In genomic region chr4:163694385-163694784, GRCh38 we compare ENCODE assay signal across 18 cellular contexts.
DNase-seq lines count a peak whose midpoint lies in the region; ATAC-seq and TF ChIP-seq lines count a peak whose summit lies in the region.
"Had no signal": no experiment of that assay in that cellular context is flagged by ENCODE, and none has a peak within 500 bp of the region (broad histone marks: within the 10 kb centered on the region; RNA-seq: fewer than 3 reads in every experiment).

No MANE protein-coding gene starts in this region.

- no peak overlapping the region for H3K27ac Mint-ChIP-seq in endodermal cell
- no peak overlapping the region for H3K27ac Mint-ChIP-seq in activated CD4-positive, alpha-beta memory T cell treated with anti-CD3 and anti-CD28 coated beads, Interleukin-2, amount 10 ng/mL, durations not matched to agents 7 days and 5 days
- H3K27ac Mint-ChIP-seq: activated naive CD4-positive, alpha-beta T cell treated with anti-CD3 and anti-CD28 coated beads, Interleukin-2, amount 50 U/mL, for 24 hours; memory B cell had no signal

- no peaks in the 10 kb centered on the region for H3K36me3 ChIP-seq in endodermal cell (ENCODE audit: control insufficient read depth, insufficient read depth, low read length)
- H3K36me3 ChIP-seq: cardiac muscle cell had no signal

- H3K9me3 ChIP-seq in endodermal cell (ENCODE audit: control insufficient read depth, low read length), result peaks cover 7% of the 10 kb centered on the region

- no peak overlapping the region for H3K9ac ChIP-seq in endodermal cell (ENCODE audit: extremely low read depth, low read length, poor library complexity, severe bottlenecking)

- TF ChIP-seq CTCF in RWPE1 (conservative IDR thresholded peaks at IDR 0.05; ENCODE audit: low read depth) (no peak), endodermal cell (conservative IDR thresholded peaks at IDR 0.05) (peak; percentile 16)

- no peaks in the 10 kb centered on the region for H3K27me3 Mint-ChIP-seq in endodermal cell (ENCODE audit: insufficient read depth)
- H3K27me3 Mint-ChIP-seq in activated CD4-positive, alpha-beta memory T cell treated with anti-CD3 and anti-CD28 coated beads, Interleukin-2, amount 10 ng/mL, durations not matched to agents 7 days and 5 days, result no peaks in the 10 kb centered on the region

- DNase-seq in EL (peak; percentile 91), RWPE1 (ENCODE audit: low spot score) (peak; percentile 27), endodermal cell (no peak), myocyte (ENCODE audit: low read depth) (peak; percentile 16)
- DNase-seq in activated CD4-positive, alpha-beta memory T cell treated with anti-CD3 and anti-CD28 coated beads, Interleukin-2, amount 10 ng/mL, durations not matched to agents 7 days and 5 days, result no peak
- DNase-seq: activated CD4-positive, alpha-beta T cell treated with anti-CD3 and anti-CD28 coated beads, Interleukin-2, amount 50 U/mL, for 1 hour; activated T-cell treated with anti-CD3 and anti-CD28 coated beads, Interleukin-2, amount 50 U/mL, for 1 hour; effector CD4-positive, alpha-beta T cell; NCI-H1930; NCI-H510A treated with DMSO at 0.1 percent for 48 hours had no signal

- H3K9me3 Mint-ChIP-seq in endodermal cell, result no peaks in the 10 kb centered on the region
- no peaks in the 10 kb centered on the region for H3K9me3 Mint-ChIP-seq in activated CD4-positive, alpha-beta memory T cell treated with anti-CD3 and anti-CD28 coated beads, Interleukin-2, amount 10 ng/mL, durations not matched to agents 7 days and 5 days
- H3K9me3 Mint-ChIP-seq: activated naive CD4-positive, alpha-beta T cell treated with anti-CD3 and anti-CD28 coated beads, Interleukin-2, amount 50 U/mL, for 24 hours had no signal

- no peaks in the 10 kb centered on the region for H3K36me3 Mint-ChIP-seq in endodermal cell (ENCODE audit: low read depth)
- H3K36me3 Mint-ChIP-seq in activated CD4-positive, alpha-beta memory T cell treated with anti-CD3 and anti-CD28 coated beads, Interleukin-2, amount 10 ng/mL, durations not matched to agents 7 days and 5 days (ENCODE audit: low read depth), result no peaks in the 10 kb centered on the region
- H3K36me3 Mint-ChIP-seq: activated naive CD4-positive, alpha-beta T cell treated with anti-CD3 and anti-CD28 coated beads, Interleukin-2, amount 50 U/mL, for 24 hours had no signal

- H3K4me1 Mint-ChIP-seq in endodermal cell, result no peaks in the 10 kb centered on the region
- H3K4me1 Mint-ChIP-seq in activated CD4-positive, alpha-beta memory T cell treated with anti-CD3 and anti-CD28 coated beads, Interleukin-2, amount 10 ng/mL, durations not matched to agents 7 days and 5 days, result no peaks in the 10 kb centered on the region
- H3K4me1 Mint-ChIP-seq: activated naive CD4-positive, alpha-beta T cell treated with anti-CD3 and anti-CD28 coated beads, Interleukin-2, amount 50 U/mL, for 24 hours had no signal

- H3K27me3 ChIP-seq in endodermal cell (ENCODE audit: control insufficient read depth, insufficient read depth, low read length, poor library complexity, severe bottlenecking), result no peaks in the 10 kb centered on the region
- H3K27me3 ChIP-seq: cardiac muscle cell had no signal

- H3K4me1 ChIP-seq in endodermal cell (ENCODE audit: control insufficient read depth, insufficient read depth, low read length), result no peaks in the 10 kb centered on the region

- H3K4me3 Mint-ChIP-seq in endodermal cell, result no peak overlapping the region
- no peak overlapping the region for H3K4me3 Mint-ChIP-seq in activated CD4-positive, alpha-beta memory T cell treated with anti-CD3 and anti-CD28 coated beads, Interleukin-2, amount 10 ng/mL, durations not matched to agents 7 days and 5 days
- H3K4me3 Mint-ChIP-seq: activated naive CD4-positive, alpha-beta T cell treated with anti-CD3 and anti-CD28 coated beads, Interleukin-2, amount 50 U/mL, for 24 hours; memory B cell had no signal

- POLR2A ChIA-PET in RWPE1 (lab: Yijun Ruan, JAX; ENCODE audit: low non-redundant PET), result no interaction called here
- POLR2A ChIA-PET in activated CD4-positive, alpha-beta memory T cell treated with anti-CD3 and anti-CD28 coated beads, Interleukin-2, amount 10 ng/mL, durations not matched to agents 7 days and 5 days (lab: Charles Lee), result no interaction called here

- no peak overlapping the region for H3K4me3 ChIP-seq in endodermal cell (ENCODE audit: low read length)
- H3K4me3 ChIP-seq: cardiac muscle cell, SK-N-MC had no signal

- CTCF ChIA-PET in RWPE1 (lab: Yijun Ruan, JAX), result interaction anchor here (0.6 kb wide), 1 partner anchor 103 kb away, joined by 3 read pairs; no protein-coding TSS in a partner anchor
- CTCF ChIA-PET in activated CD4-positive, alpha-beta memory T cell treated with anti-CD3 and anti-CD28 coated beads, Interleukin-2, amount 10 ng/mL, durations not matched to agents 7 days and 5 days (lab: Charles Lee), result no interaction called here

- no peak for ATAC-seq in GM21825 (IDR thresholded peaks at IDR 0.05; ENCODE audit: unreplicated experiment)
- no peak for ATAC-seq in HG03354 (IDR thresholded peaks at IDR 0.05; ENCODE audit: poor library complexity, severe bottlenecking, unreplicated experiment)
- ATAC-seq in HG02840 (IDR thresholded peaks at IDR 0.05; ENCODE audit: low FRiP score, unreplicated experiment), result no peak
- ATAC-seq: HepG2 had no signal

- H3K27ac ChIP-seq in RWPE1 (no peak overlapping the region), endodermal cell (ENCODE audit: low read depth, low read length) (no peak overlapping the region)
- H3K27ac ChIP-seq: cardiac muscle cell, SK-N-MC had no signal

Comparison
In these comparisons a context has a peak if more than half of its experiments do, and no peak if none do; other contexts are left out.
1. DNase-seq: peak in EL (single experiment), RWPE1 (single experiment) and myocyte (single experiment); none in endodermal cell (single experiment) and activated CD4-positive, alpha-beta memory T cell treated with anti-CD3 and anti-CD28 coated beads, Interleukin-2, amount 10 ng/mL, durations not matched to agents 7 days and 5 days (single experiment).